8 cellular contexts compared by ENCODE assay signal in the genomic region with DNA sequence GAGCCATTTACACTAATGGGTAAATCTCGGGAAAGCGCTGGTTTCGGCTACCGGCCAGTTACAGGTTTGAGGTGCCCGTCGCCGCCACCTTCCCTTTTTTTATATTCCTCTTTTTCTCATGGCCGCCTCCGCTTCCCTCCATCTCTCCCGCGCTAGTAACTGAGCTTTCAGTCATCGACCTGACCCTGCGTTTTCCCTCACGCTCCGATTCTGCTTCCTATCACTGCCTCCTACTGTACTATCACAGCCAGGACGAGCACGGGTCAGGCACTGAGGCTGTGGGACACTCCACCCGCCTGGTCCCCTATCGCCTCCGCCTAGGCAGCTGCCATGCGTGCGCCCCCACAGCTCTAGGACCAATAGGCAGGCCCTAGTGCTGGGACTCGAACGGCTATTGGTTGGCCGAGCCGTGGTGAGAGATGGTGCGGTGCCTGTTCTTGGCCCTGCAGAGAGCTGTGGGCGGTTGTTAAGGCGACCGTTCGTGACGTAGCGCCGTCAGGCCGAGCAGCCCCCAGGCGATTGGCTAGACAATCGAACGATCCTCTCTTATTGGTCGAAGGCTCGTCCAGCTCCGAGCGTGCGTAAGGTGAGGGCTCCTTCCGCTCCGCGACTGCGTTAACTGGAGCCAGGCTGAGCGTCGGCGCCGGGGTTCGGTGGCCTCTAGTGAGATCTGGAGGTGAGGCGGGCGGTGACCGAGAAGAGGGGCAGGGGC. TPM values are rescaled to one million over a fixed set of nuclear protein-coding genes. Genes with fewer than 3 reads are reported as not detected.
DNase-seq lines count a peak whose midpoint lies in the region; ATAC-seq and TF ChIP-seq lines count a peak whose summit lies in the region.

TSS of gene HMGCR (plus strand) at position 596 of the 712 bp plus-strand sequence. CDS start 5,386 bp downstream, outside the sequence.

- ATAC-seq in GM19438 (IDR thresholded peaks at IDR 0.05; ENCODE audit: low read depth, unreplicated experiment) (peak; percentile 98), HG03575 (IDR thresholded peaks at IDR 0.05; ENCODE audit: extremely low read depth, insufficient number of reproducible peaks, low FRiP score, unreplicated experiment) (peak; percentile 96)

- peak within 1 kb of the TSS; percentile 72 for H3K27ac ChIP-seq in CD4-positive, alpha-beta memory T cell (ENCODE audit: low read depth, low read length)

- peak; percentile 95 to 98 (median 97) for DNase-seq in CD4-positive, alpha-beta memory T cell
- DNase-seq in NCI-H82 treated with DMSO at 0.1 percent for 48 hours (lab: John Stamatoyannopoulos, UW; ENCODE audit: unreplicated experiment) (peak; percentile 95), ecto neural progenitor cell (ENCODE audit: low spot score) (peak; percentile 99), lower leg skin (ENCODE audit: low spot score in 2 of 2) (peak; percentile 99 to 100)
- DNase-seq in activated CD4-positive, alpha-beta memory T cell treated with anti-CD3 and anti-CD28 coated beads, Interleukin-2, amount 10 ng/mL, durations not matched to agents 7 days and 5 days, result peak; percentile 98
- peak; percentile 88 to 93 (median 91) for DNase-seq in stimulated activated CD4-positive, alpha-beta T cell treated with anti-CD3 and anti-CD28 coated beads, TNF-alpha, amount 100 ng/mL, for 1 hour (ENCODE audit: low read depth in 3 of 3, low spot score in 1 of 3)

- H3K9me3 ChIP-seq in CD4-positive, alpha-beta memory T cell (ENCODE audit: control insufficient read depth in 1 of 2, low read length in 2 of 2), result no peaks in the 10 kb centered on the region

- no peaks in the 10 kb centered on the region for H3K36me3 ChIP-seq in CD4-positive, alpha-beta memory T cell (ENCODE audit: insufficient read depth, low read length)

- no peaks in the 10 kb centered on the region for H3K27me3 ChIP-seq in CD4-positive, alpha-beta memory T cell (ENCODE audit: insufficient read depth, low read length)

- H3K4me1 Mint-ChIP-seq in CD4-positive, alpha-beta memory T cell, result peaks cover 27 to 39% (median 29%) of the 10 kb centered on the region in 4 donors
- peaks cover 35% of the 10 kb centered on the region for H3K4me1 Mint-ChIP-seq in activated CD4-positive, alpha-beta memory T cell treated with anti-CD3 and anti-CD28 coated beads, Interleukin-2, amount 10 ng/mL, durations not matched to agents 7 days and 5 days

- TF ChIP-seq POLR2A in lower leg skin (IDR thresholded peaks at IDR 0.05), result no peak

- no peaks in the 10 kb centered on the region for H3K9me3 Mint-ChIP-seq in CD4-positive, alpha-beta memory T cell
- H3K9me3 Mint-ChIP-seq in activated CD4-positive, alpha-beta memory T cell treated with anti-CD3 and anti-CD28 coated beads, Interleukin-2, amount 10 ng/mL, durations not matched to agents 7 days and 5 days, result no peaks in the 10 kb centered on the region

- intact Hi-C loops in CD4-positive, alpha-beta memory T cell (cut with micrococcal nuclease), result loop anchor here (1.0 to 10.0 kb wide), 9 partner anchors 99 to 1769 kb away; partner anchors contain the start of genes ANKRA2, CERT1, GFM2 and HEXB
- intact Hi-C loops in lower leg skin (cut with DNase I; ENCODE audit: low total_unique reads), result loop anchor here (5.0 to 10.0 kb wide), 2 partner anchors 99 to 178 kb away; partner anchors contain the start of genes ANKRD31, CERT1 and POLK

- peak within 1 kb of the TSS; percentile 90 for H3K4me3 ChIP-seq in CD4-positive, alpha-beta memory T cell (ENCODE audit: low read length in 2 of 2)
- H3K4me3 ChIP-seq in lower leg skin (ENCODE audit: low read depth, poor library complexity, severe bottlenecking), result peak within 1 kb of the TSS; percentile 93

- POLR2A ChIA-PET in CD4-positive, alpha-beta memory T cell (lab: Charles Lee; ENCODE audit: partially characterized antibody), result interaction anchor here (0.6 to 1.9 kb wide), 19 partner anchors 9 to 1839 kb away, joined by 3 to 23 read pairs (median 4); partner anchors contain the start of genes AGGF1, ANKRD31, CERT1 and GFM2
- POLR2A ChIA-PET in activated CD4-positive, alpha-beta memory T cell treated with anti-CD3 and anti-CD28 coated beads, Interleukin-2, amount 10 ng/mL, durations not matched to agents 7 days and 5 days (lab: Charles Lee), result interaction anchor here (0.6 to 2.0 kb wide), 16 partner anchors 14 to 994 kb away, joined by 3 to 31 read pairs (median 4); partner anchors contain the start of genes ANKRD31, CERT1, GFM2 and NSA2

- H3K27ac Mint-ChIP-seq in CD4-positive, alpha-beta memory T cell, result peak within 1 kb of the TSS in 1 of 7 donors; percentile 96
- no peak within 1 kb of the TSS for H3K27ac Mint-ChIP-seq in activated CD4-positive, alpha-beta memory T cell treated with anti-CD3 and anti-CD28 coated beads, Interleukin-2, amount 10 ng/mL, durations not matched to agents 7 days and 5 days

- 0% methylated on average over 50 to 55 of the region's 55 CpGs for WGBS in lower leg skin, 2 donors

- peak in 1 of 3 donors; percentile 7 for TF ChIP-seq CTCF in lower leg skin (IDR thresholded peaks at IDR 0.05)

- peaks cover 26% of the 10 kb centered on the region for H3K4me1 ChIP-seq in CD4-positive, alpha-beta memory T cell (ENCODE audit: insufficient read depth, low read length)

- peaks cover 0 to 5% of the 10 kb centered on the region in 2 donors for H3K36me3 Mint-ChIP-seq in CD4-positive, alpha-beta memory T cell
- peaks cover 27% of the 10 kb centered on the region for H3K36me3 Mint-ChIP-seq in activated CD4-positive, alpha-beta memory T cell treated with anti-CD3 and anti-CD28 coated beads, Interleukin-2, amount 10 ng/mL, durations not matched to agents 7 days and 5 days (ENCODE audit: low read depth)

- CTCF ChIA-PET in CD4-positive, alpha-beta memory T cell (lab: Charles Lee; ENCODE audit: partially characterized antibody), result interaction anchor here (0.8 to 2.0 kb wide), 8 partner anchors 14 to 570 kb away, joined by 3 to 22 read pairs (median 4); partner anchors contain the start of genes ANKRD31, GCNT4, GFM2 and NSA2
- CTCF ChIA-PET in activated CD4-positive, alpha-beta memory T cell treated with anti-CD3 and anti-CD28 coated beads, Interleukin-2, amount 10 ng/mL, durations not matched to agents 7 days and 5 days (lab: Charles Lee), result interaction anchor here (0.7 to 2.5 kb wide), 10 partner anchors 9 to 380 kb away, joined by 3 to 35 read pairs (median 4); partner anchors contain the start of genes ANKRD31 and POC5

- no peak within 1 kb of the TSS for H3K4me3 Mint-ChIP-seq in CD4-positive, alpha-beta memory T cell
- H3K4me3 Mint-ChIP-seq in activated CD4-positive, alpha-beta memory T cell treated with anti-CD3 and anti-CD28 coated beads, Interleukin-2, amount 10 ng/mL, durations not matched to agents 7 days and 5 days, result no peak within 1 kb of the TSS

- H3K27me3 Mint-ChIP-seq in CD4-positive, alpha-beta memory T cell, result no peaks in the 10 kb centered on the region
- no peaks in the 10 kb centered on the region for H3K27me3 Mint-ChIP-seq in activated CD4-positive, alpha-beta memory T cell treated with anti-CD3 and anti-CD28 coated beads, Interleukin-2, amount 10 ng/mL, durations not matched to agents 7 days and 5 days

RNA-seq across cellular contexts. Expression of gene HMGCR, which starts in this region (rescaled TPM):
- 10 to 100 TPM; 39.6 to 43.0 TPM for total RNA-seq in CD4-positive, alpha-beta memory T cell
- 10 to 100 TPM in 1 of 2 donors, 1 to 10 TPM in 1; 8.3 to 11.4 TPM for polyA plus RNA-seq in CD4-positive, alpha-beta memory T cell
- 10 to 100 TPM; 86.7 to 94.5 TPM for total RNA-seq in activated CD4-positive, alpha-beta memory T cell treated with anti-CD3 and anti-CD28 coated beads, Interleukin-2, amount 10 ng/mL, durations not matched to agents 7 days and 5 days
- 100 to 1,000 TPM; 101 to 119 (median 103) TPM for total RNA-seq in lower leg skin

Comparison
In these comparisons a context has a peak if more than half of its experiments do, and no peak if none do; other contexts are left out.
1. Peak in every context shown above with its lines: DNase-seq, ATAC-seq, H3K4me3 ChIP-seq and H3K27ac ChIP-seq.